In genomic region chr11:67445515-67445914, GRCh38 we compare ENCODE assay signal across 15 cellular contexts. TPM values are rescaled to one million over a fixed set of nuclear protein-coding genes. Genes with fewer than 3 reads are reported as not detected.
DNase-seq lines count a peak whose midpoint lies in the region; ATAC-seq and TF ChIP-seq lines count a peak whose summit lies in the region.
"Had no signal": no experiment of that assay in that cellular context is flagged by ENCODE, and none has a peak within 500 bp of the region (broad histone marks: within the 10 kb centered on the region; RNA-seq: fewer than 3 reads in every experiment).

No MANE protein-coding gene starts in this region.

- no peaks in the 10 kb centered on the region for H3K27me3 Mint-ChIP-seq in MCF 10A (ENCODE audit: insufficient read depth, unreplicated experiment)
- peaks cover 10% of the 10 kb centered on the region for H3K27me3 Mint-ChIP-seq in WTC11 (ENCODE audit: low read depth)
- H3K27me3 Mint-ChIP-seq in immature natural killer cell (ENCODE audit: low read depth in 3 of 3): peaks cover 4 to 14% (median 9%) of the 10 kb centered on the region in 3 donors
- H3K27me3 Mint-ChIP-seq in type B pancreatic cell: no peaks in the 10 kb centered on the region

- no peaks in the 10 kb centered on the region for H3K9me3 ChIP-seq in breast epithelium
- no peaks in the 10 kb centered on the region for H3K9me3 ChIP-seq in WERI-Rb-1 (ENCODE audit: severe bottlenecking)
- H3K9me3 ChIP-seq: gastroesophageal sphincter, thyroid gland had no signal

- CTCF ChIA-PET in MCF 10A (lab: Yijun Ruan, JAX) (interaction anchor here (0.5 kb wide), 1 partner anchor 28 kb away, joined by 3 read pairs; no protein-coding TSS in a partner anchor), WTC11 (lab: Charles Lee) (no interaction called here)

- POLR2A ChIA-PET in MCF 10A (lab: Yijun Ruan, JAX): interaction anchor here (0.7 kb wide), 1 partner anchor 18 kb away, joined by 4 read pairs; the partner anchor contains the start of gene RPS6KB2
- POLR2A ChIA-PET in WTC11 (lab: Charles Lee): no interaction called here

- no TSS peak for BruUV-seq in MCF 10A (replicated peaks; lab: Mats Ljungman, UMichigan)

- H3K27me3 ChIP-seq in breast epithelium (no peaks in the 10 kb centered on the region), WERI-Rb-1 (ENCODE audit: insufficient read depth, low read depth, severe bottlenecking) (no peaks in the 10 kb centered on the region)
- H3K27me3 ChIP-seq: gastroesophageal sphincter, thyroid gland had no signal

- H3K27ac Mint-ChIP-seq in MCF 10A (ENCODE audit: low read depth, unreplicated experiment) (peak overlapping the region; percentile 5), WTC11 (no peak overlapping the region), immature natural killer cell (peak overlapping the region; percentile 83 to 94 (median 91)), type B pancreatic cell (peak overlapping the region; percentile 83)

- ATAC-seq in WTC11: no peak
- ATAC-seq: gastroesophageal sphincter had no signal

- H3K36me3 Mint-ChIP-seq in MCF 10A (ENCODE audit: insufficient read depth, unreplicated experiment) (no peaks in the 10 kb centered on the region), WTC11 (no peaks in the 10 kb centered on the region), immature natural killer cell (no peaks in the 10 kb centered on the region), type B pancreatic cell (no peaks in the 10 kb centered on the region)

- H3K4me3 ChIP-seq in breast epithelium (no peak overlapping the region), WERI-Rb-1 (ENCODE audit: low read depth, low read length) (no peak overlapping the region)
- H3K4me3 ChIP-seq: gastroesophageal sphincter, thyroid gland had no signal

- H3K36me3 ChIP-seq in breast epithelium: no peaks in the 10 kb centered on the region
- H3K36me3 ChIP-seq in WERI-Rb-1: peaks cover 2% of the 10 kb centered on the region

- H3K4me3 Mint-ChIP-seq in MCF 10A (ENCODE audit: unreplicated experiment): peak overlapping the region; percentile 24
- peak overlapping the region; percentile 77 for H3K4me3 Mint-ChIP-seq in WTC11
- peak overlapping the region; percentile 82 to 88 (median 84) for H3K4me3 Mint-ChIP-seq in immature natural killer cell
- peak overlapping the region; percentile 69 for H3K4me3 Mint-ChIP-seq in type B pancreatic cell

- intact Hi-C loops in MCF 10A (cut with micrococcal nuclease): no loop called here
- intact Hi-C loops in breast epithelium (cut with DNase I; ENCODE audit: low total_unique reads): no loop called here

- H3K27ac ChIP-seq in breast epithelium (no peak overlapping the region), WERI-Rb-1 (no peak overlapping the region)
- H3K27ac ChIP-seq: gastroesophageal sphincter, thyroid gland had no signal

- no peak for TF ChIP-seq POLR2A in breast epithelium (IDR thresholded peaks at IDR 0.05)

- peaks cover 0 to 7% of the 10 kb centered on the region in 2 donors for H3K4me1 ChIP-seq in breast epithelium

- TF ChIP-seq CTCF in MCF 10A (IDR thresholded peaks at IDR 0.05; ENCODE audit: unreplicated experiment) (no peak), breast epithelium (IDR thresholded peaks at IDR 0.05) (no peak), WTC11 (IDR thresholded peaks at IDR 0.05) (no peak), type B pancreatic cell (conservative IDR thresholded peaks at IDR 0.05) (no peak), WERI-Rb-1 (IDR thresholded peaks at IDR 0.05; ENCODE audit: low read depth, low read length) (no peak)

- H3K4me1 Mint-ChIP-seq in MCF 10A (ENCODE audit: insufficient read depth, unreplicated experiment) (peaks cover 9% of the 10 kb centered on the region), WTC11 (0 out of 2 replicates have a peak, but pooled peaks cover 3% of the 10 kb centered on the region), immature natural killer cell (peaks cover 53 to 61% of the 10 kb centered on the region in 2 donors), type B pancreatic cell (ENCODE audit: unreplicated experiment) (peaks cover 3% of the 10 kb centered on the region)

- H3K9me3 Mint-ChIP-seq in MCF 10A (ENCODE audit: unreplicated experiment) (no peaks in the 10 kb centered on the region), WTC11 (no peaks in the 10 kb centered on the region), immature natural killer cell (no peaks in the 10 kb centered on the region), type B pancreatic cell (no peaks in the 10 kb centered on the region)

- no peak for DNase-seq in MCF 10A (ENCODE audit: unreplicated experiment)
- no peak for DNase-seq in breast epithelium (ENCODE audit: low spot score in 2 of 2)
- no peak for DNase-seq in WTC11 (ENCODE audit: low spot score)
- no peak for DNase-seq in immature natural killer cell
- DNase-seq in type B pancreatic cell (ENCODE audit: extremely low spot score, unreplicated experiment): no peak
- no peak for DNase-seq in HCEC 1CT
- DNase-seq in WERI-Rb-1: no peak
- no peak for DNase-seq in amniotic stem cell (lab: John Stamatoyannopoulos, UW)
- DNase-seq: NCI-H1048, posterior cingulate gyrus, thyroid gland had no signal

TF ChIP-seq in WTC11, 78 proteins besides CTCF, POLR2A, EP300 and RAD21:
- TF ChIP-seq ZNF121 (CRISPR knock-in tag; IDR thresholded peaks at IDR 0.05) (peak; percentile 93), FOXP4 (CRISPR knock-in tag; IDR thresholded peaks at IDR 0.05) (no peak)

RNA-seq across cellular contexts. Expression of gene CORO1B, which starts 2.2 kb away (rescaled TPM):
- total RNA-seq in MCF 10A (2022) (44.9 and 59.8 TPM in 2 replicates), breast epithelium (10 to 100 TPM; 73.6 to 84.3 (median 80.0) TPM), WTC11 (2021) (100 to 109 TPM (median 102 TPM) in 3 replicates), type B pancreatic cell (ENCODE audit: low replicate concordance) (77.4 and 90.2 TPM in 2 replicates)
- 10 to 100 TPM in 1 of 3 donors, 1 to 10 TPM in 2; 7.1 to 10.3 (median 9.2) TPM for polyA plus RNA-seq in immature natural killer cell

RNA-seq across cellular contexts. Expression of gene GPR152, which starts 7.0 kb away (rescaled TPM):
- total RNA-seq in MCF 10A (2022): not detected in 2 replicates
- not detected for total RNA-seq in breast epithelium
- total RNA-seq in WTC11 (2021): not detected in 3 replicates
- 1 to 10 TPM in 1 of 3 donors, under 1 TPM in 1, not detected in 1; 0.23 to 2.5 TPM for polyA plus RNA-seq in immature natural killer cell
- not detected in 2 replicates for total RNA-seq in type B pancreatic cell (ENCODE audit: low replicate concordance)
- total RNA-seq: bronchial epithelial cell, gastroesophageal sphincter, mesenteric fat pad, SK-MEL-5, thyroid gland had no signal

RNA-seq across cellular contexts. Expression of gene PTPRCAP, which starts 8.0 kb away (rescaled TPM):
- total RNA-seq in MCF 10A (2022): 0.54 and 0.86 TPM in 2 replicates
- 1 to 10 TPM; 2.1 to 9.2 (median 8.0) TPM for total RNA-seq in breast epithelium
- total RNA-seq in WTC11 (2021): 3.5 to 4.0 TPM (median 3.6 TPM) in 3 replicates
- polyA plus RNA-seq in immature natural killer cell: 1,000 to 10,000 TPM; 1,315 to 1,354 (median 1,351) TPM
- 1.1 and 2.0 TPM in 2 replicates for total RNA-seq in type B pancreatic cell (ENCODE audit: low replicate concordance)

RNA-seq across cellular contexts. Expression of gene CABP4, which starts 9.6 kb away (rescaled TPM):
- total RNA-seq in MCF 10A (2022): not detected in 2 replicates
- 10 to 100 TPM in 1 of 3 donors, 1 to 10 TPM in 2; 3.5 to 10.7 (median 3.9) TPM for total RNA-seq in breast epithelium
- total RNA-seq in WTC11 (2021): 0.09 to 0.23 TPM in 2 of 3 replicates, not detected in the other
- 1 to 10 TPM in 1 of 3 donors, not detected in 2; 1.6 TPM for polyA plus RNA-seq in immature natural killer cell
- total RNA-seq in type B pancreatic cell (ENCODE audit: low replicate concordance): not detected in 2 replicates
- total RNA-seq: bronchial epithelial cell had no signal

RNA-seq across cellular contexts. Expression of gene RPS6KB2, which starts 17.2 kb away (rescaled TPM):
- 49.8 and 60.1 TPM in 2 replicates for total RNA-seq in MCF 10A (2022)
- 10 to 100 TPM; 28.0 to 41.6 (median 40.1) TPM for total RNA-seq in breast epithelium
- total RNA-seq in WTC11 (2021): 44.3 to 54.7 TPM (median 50.2 TPM) in 3 replicates
- 10 to 100 TPM; 71.5 to 96.5 (median 74.9) TPM for polyA plus RNA-seq in immature natural killer cell
- 55.5 and 57.0 TPM in 2 replicates for total RNA-seq in type B pancreatic cell (ENCODE audit: low replicate concordance)

Comparison
In these comparisons a context has a peak if more than half of its experiments do, and no peak if none do; other contexts are left out.
1. H3K4me3 Mint-ChIP-seq: peak in every context shown above with its lines; median percentile 84 in immature natural killer cell; 77 in WTC11; 69 in type B pancreatic cell; 24 in MCF 10A.